ENCODE assay signal across 9 cellular contexts in genomic region chr2:106886916-106887758, GRCh38. TPM values are rescaled to one million over a fixed set of nuclear protein-coding genes. Genes with fewer than 3 reads are reported as not detected.
DNase-seq lines count a peak whose midpoint lies in the region; ATAC-seq and TF ChIP-seq lines count a peak whose summit lies in the region.
"Had no signal": no experiment of that assay in that cellular context is flagged by ENCODE, and none has a peak within 500 bp of the region (broad histone marks: within the 10 kb centered on the region; RNA-seq: fewer than 3 reads in every experiment).

No MANE protein-coding gene starts in this region.

- H2AFZ ChIP-seq in GM23338, result peak overlapping the region; percentile 87
- peak overlapping the region; percentile 78 for H2AFZ ChIP-seq in hepatocyte

- H3K36me3 Mint-ChIP-seq in GM23338 (ENCODE audit: low read depth) (no peaks in the 10 kb centered on the region; the same call in 2 of the 3 replicates), T-helper 17 cell (ENCODE audit: low read depth) (peaks cover 7% of the 10 kb centered on the region)
- H3K36me3 Mint-ChIP-seq in activated CD4-positive, alpha-beta memory T cell treated with anti-CD3 and anti-CD28 coated beads for 36 hours, result no peaks in the 10 kb centered on the region

- H3K9me2 ChIP-seq in GM23338 (ENCODE audit: insufficient read depth), result no peaks in the 10 kb centered on the region
- H3K9me2 ChIP-seq in hepatocyte (replicated peaks; ENCODE audit: insufficient read depth), result no peaks in the 10 kb centered on the region

- H3F3A ChIP-seq in GM23338 (replicated peaks; ENCODE audit: low read depth), result 0 out of 2 replicates have a peak, but pooled peaks cover 3% of the 10 kb centered on the region

- H3K27me3 ChIP-seq in GM23338 (ENCODE audit: insufficient read depth) (peaks cover 31% of the 10 kb centered on the region), SJSA1 (replicated peaks) (peaks cover 38% of the 10 kb centered on the region), hepatocyte (peaks cover 61% of the 10 kb centered on the region), gastrocnemius medialis (peaks cover 19 to 32% (median 26%) of the 10 kb centered on the region in 3 donors)

- TF ChIP-seq POLR2A in gastrocnemius medialis (IDR thresholded peaks at IDR 0.05), result no peak

- TF ChIP-seq CTCF in GM23338 (conservative IDR thresholded peaks at IDR 0.05; ENCODE audit: low read depth in 2 of 2), result no peak
- TF ChIP-seq CTCF in hepatocyte (IDR thresholded peaks at IDR 0.05; ENCODE audit: poor library complexity), result no peak
- TF ChIP-seq CTCF in gastrocnemius medialis (IDR thresholded peaks at IDR 0.05 in 4 of 5, conservative IDR thresholded peaks at IDR 0.05 in 1 of 5), result no peak

- POLR2A ChIA-PET in activated CD4-positive, alpha-beta memory T cell treated with anti-CD3 and anti-CD28 coated beads for 36 hours (lab: Charles Lee), result no interaction called here

- H3K4me2 ChIP-seq in GM23338, result peak overlapping the region; percentile 80
- peak overlapping the region; percentile 95 for H3K4me2 ChIP-seq in hepatocyte

- WGBS in hepatocyte (ENCODE audit: low lambda C conversion rate, missing lambda C conversion rate), result 1% methylated on average over 69 of the region's 71 CpGs

- H3K27me3 Mint-ChIP-seq in GM23338 (ENCODE audit: insufficient read depth, low read depth, poor library complexity) (peaks cover 24% of the 10 kb centered on the region), T-helper 17 cell (peaks cover 31% of the 10 kb centered on the region)
- H3K27me3 Mint-ChIP-seq in activated CD4-positive, alpha-beta memory T cell treated with anti-CD3 and anti-CD28 coated beads for 36 hours, result peaks cover 15% of the 10 kb centered on the region

- no peak overlapping the region for H3K27ac Mint-ChIP-seq in GM23338
- H3K27ac Mint-ChIP-seq in activated CD4-positive, alpha-beta memory T cell treated with anti-CD3 and anti-CD28 coated beads for 36 hours, result no peak overlapping the region
- no peak overlapping the region for H3K27ac Mint-ChIP-seq in T-helper 17 cell

- DNase-seq in GM23338 (ENCODE audit: low spot score) (peak; percentile 90), SJSA1 (ENCODE audit: low read depth in 1 of 2, low spot score in 2 of 2) (peak in 1 of 2 experiments; percentile 21), hepatocyte (ENCODE audit: low spot score) (peak; percentile 60), gastrocnemius medialis (no peak), T-helper 17 cell (no peak)
- no peak for DNase-seq in activated CD4-positive, alpha-beta memory T cell treated with anti-CD3 and anti-CD28 coated beads for 36 hours

- H3K79me2 ChIP-seq in GM23338 (replicated peaks; ENCODE audit: insufficient read depth) (peaks cover 29% of the 10 kb centered on the region), hepatocyte (no peaks in the 10 kb centered on the region)

- H3K27ac ChIP-seq in GM23338 (ENCODE audit: low read depth), result no peak overlapping the region
- H3K27ac ChIP-seq in SJSA1, result no peak overlapping the region
- peak overlapping the region; percentile 63 for H3K27ac ChIP-seq in hepatocyte
- no peak overlapping the region for H3K27ac ChIP-seq in gastrocnemius medialis
- H3K27ac ChIP-seq: HL-60 had no signal

- peak overlapping the region; percentile 84 for H3K4me3 Mint-ChIP-seq in GM23338
- no peak overlapping the region for H3K4me3 Mint-ChIP-seq in activated CD4-positive, alpha-beta memory T cell treated with anti-CD3 and anti-CD28 coated beads for 36 hours
- H3K4me3 Mint-ChIP-seq in T-helper 17 cell, result no peak overlapping the region

- H3K9me3 Mint-ChIP-seq in GM23338, result no peaks in the 10 kb centered on the region; the same call in 2 of the 3 replicates
- no peaks in the 10 kb centered on the region for H3K9me3 Mint-ChIP-seq in activated CD4-positive, alpha-beta memory T cell treated with anti-CD3 and anti-CD28 coated beads for 36 hours

- H3K9me3 ChIP-seq in SJSA1 (replicated peaks) (no peaks in the 10 kb centered on the region), hepatocyte (ENCODE audit: low read depth) (no peaks in the 10 kb centered on the region), gastrocnemius medialis (no peaks in the 10 kb centered on the region), T-helper 17 cell (ENCODE audit: control insufficient read depth, low read length, poor library complexity, severe bottlenecking) (no peaks in the 10 kb centered on the region)

- ATAC-seq in GM23338, result peak; percentile 80
- ATAC-seq in gastrocnemius medialis, result no peak
- no peak for ATAC-seq in HG03025 (IDR thresholded peaks at IDR 0.05; ENCODE audit: low FRiP score, unreplicated experiment)
- no peak for ATAC-seq in GM19395 (IDR thresholded peaks at IDR 0.05; ENCODE audit: unreplicated experiment)
- ATAC-seq in T-helper 17 cell, result no peak

- H3K4me1 Mint-ChIP-seq in GM23338 (peaks cover 56% of the 10 kb centered on the region), T-helper 17 cell (peaks cover 4% of the 10 kb centered on the region)
- peaks cover 5% of the 10 kb centered on the region for H3K4me1 Mint-ChIP-seq in activated CD4-positive, alpha-beta memory T cell treated with anti-CD3 and anti-CD28 coated beads for 36 hours (ENCODE audit: low read depth)

- in situ Hi-C loops in gastrocnemius medialis (cut with MboI; ENCODE audit: low sequenced_read_pairs in 4 of 4), result no loop called here

- CTCF ChIA-PET in activated CD4-positive, alpha-beta memory T cell treated with anti-CD3 and anti-CD28 coated beads for 36 hours (lab: Charles Lee), result no interaction called here

- H3K4me3 ChIP-seq in GM23338 (peak overlapping the region; percentile 63), SJSA1 (peak overlapping the region; percentile 26), hepatocyte (peak overlapping the region; percentile 83), gastrocnemius medialis (peak overlapping the region in 3 of 4 donors; percentile 34)

- H3K36me3 ChIP-seq in GM23338 (ENCODE audit: insufficient read depth) (no peaks in the 10 kb centered on the region), SJSA1 (no peaks in the 10 kb centered on the region), hepatocyte (replicated peaks; ENCODE audit: insufficient read depth, low read depth) (no peaks in the 10 kb centered on the region), gastrocnemius medialis (no peaks in the 10 kb centered on the region)

- H3K4me1 ChIP-seq in GM23338 (ENCODE audit: insufficient read depth) (peaks cover 64% of the 10 kb centered on the region), SJSA1 (replicated peaks) (peaks cover 18% of the 10 kb centered on the region), hepatocyte (ENCODE audit: insufficient read depth) (peaks cover 5% of the 10 kb centered on the region), gastrocnemius medialis (peaks cover 7% of the 10 kb centered on the region in 2 donors)

- intact Hi-C loops in gastrocnemius medialis (cut with DNase I; ENCODE audit: low total_unique reads), result no loop called here
- intact Hi-C loops in activated CD4-positive, alpha-beta memory T cell treated with anti-CD3 and anti-CD28 coated beads for 36 hours (cut with micrococcal nuclease), result no loop called here

- H4K20me1 ChIP-seq in GM23338 (replicated peaks; ENCODE audit: insufficient read depth), result no peaks in the 10 kb centered on the region; the same call in 1 of the 2 replicates
- no peaks in the 10 kb centered on the region for H4K20me1 ChIP-seq in hepatocyte (ENCODE audit: insufficient read depth, poor library complexity, severe bottlenecking)

TF ChIP-seq in GM23338, 12 proteins besides CTCF, POLR2A, EP300 and RAD21:
- TF ChIP-seq CREB1 (CRISPR knock-in tag; IDR thresholded peaks at IDR 0.05; ENCODE audit: low read depth) (no peak), POLR2AphosphoS5 (IDR thresholded peaks at IDR 0.05; ENCODE audit: low read depth) (peak; percentile 45), EZH2 (IDR thresholded peaks at IDR 0.05; ENCODE audit: low read depth, unreplicated experiment) (peak; percentile 32)

RNA-seq across cellular contexts. Expression of gene ST6GAL2, which starts 1.2 kb away (rescaled TPM):
- total RNA-seq in GM23338 (2014; rRNA removed; shearing (Covaris generic)), result 23.2 and 25.7 TPM in 2 replicates
- polyA plus RNA-seq in GM23338 (2016; fragmentation: Nextera tagmentation; extraction: Ambion mirVana) (13.2 and 13.4 TPM in 2 replicates), hepatocyte (3.0 and 3.2 TPM in 2 replicates)
- not detected in 2 replicates for total RNA-seq in SJSA1 (2014; rRNA removed; shearing (Covaris generic))
- total RNA-seq in hepatocyte (5.9 and 14.4 TPM in 2 replicates), gastrocnemius medialis (not detected), T-helper 17 cell (under 1 TPM; 0.17 to 0.34 TPM)
- not detected for total RNA-seq in activated CD4-positive, alpha-beta memory T cell treated with anti-CD3 and anti-CD28 coated beads for 36 hours

Comparison
In these comparisons a context has a peak if more than half of its experiments do, and no peak if none do; other contexts are left out.
1. DNase-seq: peak in GM23338 (single experiment) and hepatocyte (single experiment); none in gastrocnemius medialis (0 of 2), activated CD4-positive, alpha-beta memory T cell treated with anti-CD3 and anti-CD28 coated beads for 36 hours (single experiment) and T-helper 17 cell (0 of 3).
2. H3K4me3 ChIP-seq: peak in every context shown above with its lines; median percentile 83 in hepatocyte; 63 in GM23338; 34 in gastrocnemius medialis; 26 in SJSA1.